ENCODE assay signal across 18 cellular contexts in genomic region chr7:134637934-134638719, GRCh38. TPM values are rescaled to one million over a fixed set of nuclear protein-coding genes. Genes with fewer than 3 reads are reported as not detected.
DNase-seq lines count a peak whose midpoint lies in the region; ATAC-seq and TF ChIP-seq lines count a peak whose summit lies in the region.
"Had no signal": no experiment of that assay in that cellular context is flagged by ENCODE, and none has a peak within 500 bp of the region (broad histone marks: within the 10 kb centered on the region; RNA-seq: fewer than 3 reads in every experiment).

No MANE protein-coding gene starts in this region.

- no peak overlapping the region for H3K27ac ChIP-seq in breast epithelium
- H3K27ac ChIP-seq in RWPE2 (ENCODE audit: poor library complexity, severe bottlenecking): no peak overlapping the region
- H3K27ac ChIP-seq in upper lobe of right lung: no peak overlapping the region
- no peak overlapping the region for H3K27ac ChIP-seq in colonic mucosa
- H3K27ac ChIP-seq: left ventricle myocardium inferior had no signal

- no peak overlapping the region for H3K4me3 ChIP-seq in breast epithelium
- H3K4me3 ChIP-seq in RWPE2 (ENCODE audit: severe bottlenecking): no peak overlapping the region
- H3K4me3 ChIP-seq in epithelial cell of esophagus (ENCODE audit: low read length): no peak overlapping the region
- no peak overlapping the region for H3K4me3 ChIP-seq in upper lobe of right lung
- no peak overlapping the region for H3K4me3 ChIP-seq in colonic mucosa
- H3K4me3 ChIP-seq: left ventricle myocardium inferior had no signal

- DNase-seq in MCF 10A (ENCODE audit: unreplicated experiment) (peak; percentile 86), breast epithelium (ENCODE audit: low spot score in 2 of 2) (no peak), RWPE2 (ENCODE audit: low spot score) (no peak), epithelial cell of esophagus (ENCODE audit: low read depth) (peak; percentile 92), upper lobe of right lung (no peak), globus pallidus (ENCODE audit: low spot score) (no peak), colonic mucosa (no peak)
- DNase-seq: COR-L47; EL; left ventricle myocardium inferior; NCI-H187; NCI-H446; NK-92 treated with Interleukin-12 subunit alpha and Interleukin-12 subunit beta, amount 100 ng/mL, for 24 hours had no signal

- no peaks in the 10 kb centered on the region for H3K36me3 Mint-ChIP-seq in MCF 10A (ENCODE audit: insufficient read depth, unreplicated experiment)
- H3K36me3 Mint-ChIP-seq: brain had no signal

- peaks cover 20% of the 10 kb centered on the region for H3K4me1 Mint-ChIP-seq in MCF 10A (ENCODE audit: insufficient read depth, unreplicated experiment)
- H3K4me1 Mint-ChIP-seq: brain had no signal

- POLR2A ChIA-PET in MCF 10A (lab: Yijun Ruan, JAX): interaction anchor here (10.7 kb wide), 1 partner anchor 9 kb away, joined by 75 read pairs; the partner anchor contains the start of gene BPGM

- peak overlapping the region; percentile 46 for H3K27ac Mint-ChIP-seq in MCF 10A (ENCODE audit: low read depth, unreplicated experiment)
- H3K27ac Mint-ChIP-seq: brain; dendritic cell treated with granulocyte-macrophage colony-stimulating factor and Interleukin-4, amounts not matched to agents 40 ng/mL and 50 ng/mL, for 4 days; stimulated activated naive CD8-positive, alpha-beta T cell treated with anti-CD3 and anti-CD28 coated beads, Interleukin-15, Interleukin-2, amounts not matched to agents 100 ng/mL and 50 ng/mL, for 24 hours had no signal

- no TSS peak for BruUV-seq in MCF 10A (replicated peaks; lab: Mats Ljungman, UMichigan)

- no peak overlapping the region for H3K9ac ChIP-seq in colonic mucosa (ENCODE audit: low read depth in 2 of 2, low read length in 2 of 2)

- intact Hi-C loops in MCF 10A (cut with micrococcal nuclease) (no loop called here), breast epithelium (cut with DNase I; ENCODE audit: low total_unique reads) (no loop called here), upper lobe of right lung (cut with DNase I) (no loop called here), colonic mucosa (cut with DNase I) (loop anchor here (10.0 kb wide), 1 partner anchor 317 kb away; no protein-coding TSS in a partner anchor)

- H3K27me3 Mint-ChIP-seq in MCF 10A (ENCODE audit: insufficient read depth, unreplicated experiment): no peaks in the 10 kb centered on the region
- H3K27me3 Mint-ChIP-seq: IgD-negative memory B cell; stimulated activated naive CD8-positive, alpha-beta T cell treated with anti-CD3 and anti-CD28 coated beads, Interleukin-15, Interleukin-2, amounts not matched to agents 100 ng/mL and 50 ng/mL, for 24 hours had no signal

- CTCF ChIA-PET in MCF 10A (lab: Yijun Ruan, JAX): interaction anchor here (0.8 to 1.2 kb wide), 3 partner anchors 8 to 13 kb away, joined by 3 read pairs; no protein-coding TSS in a partner anchor

- H3K27me3 ChIP-seq in breast epithelium: no peaks in the 10 kb centered on the region
- H3K27me3 ChIP-seq in RWPE2 (ENCODE audit: insufficient read depth, poor library complexity, severe bottlenecking): no peaks in the 10 kb centered on the region
- H3K27me3 ChIP-seq in upper lobe of right lung: no peaks in the 10 kb centered on the region
- no peaks in the 10 kb centered on the region for H3K27me3 ChIP-seq in colonic mucosa

- no peak overlapping the region for H3K4me3 Mint-ChIP-seq in MCF 10A (ENCODE audit: unreplicated experiment)
- H3K4me3 Mint-ChIP-seq: brain; dendritic cell treated with granulocyte-macrophage colony-stimulating factor and Interleukin-4, amounts not matched to agents 40 ng/mL and 50 ng/mL, for 4 days; IgD-negative memory B cell; stimulated activated naive CD8-positive, alpha-beta T cell treated with anti-CD3 and anti-CD28 coated beads, Interleukin-15, Interleukin-2, amounts not matched to agents 100 ng/mL and 50 ng/mL, for 24 hours had no signal

- no peaks in the 10 kb centered on the region for H3K9me3 Mint-ChIP-seq in MCF 10A (ENCODE audit: unreplicated experiment)
- H3K9me3 Mint-ChIP-seq: stimulated activated naive CD8-positive, alpha-beta T cell treated with anti-CD3 and anti-CD28 coated beads, Interleukin-15, Interleukin-2, amounts not matched to agents 100 ng/mL and 50 ng/mL, for 24 hours had no signal

- H3K4me1 ChIP-seq in breast epithelium (no peaks in the 10 kb centered on the region), RWPE2 (ENCODE audit: insufficient read depth, poor library complexity, severe bottlenecking) (peaks cover 6% of the 10 kb centered on the region), upper lobe of right lung (peaks cover 15% of the 10 kb centered on the region), colonic mucosa (no peaks in the 10 kb centered on the region)

- ATAC-seq in RWPE2 (ENCODE audit: low read depth): peak; percentile 73
- ATAC-seq in upper lobe of right lung: peak; percentile 77
- ATAC-seq: sciatic nerve had no signal

- H3K36me3 ChIP-seq in breast epithelium (no peaks in the 10 kb centered on the region), RWPE2 (ENCODE audit: low read depth) (no peaks in the 10 kb centered on the region), upper lobe of right lung (no peaks in the 10 kb centered on the region), colonic mucosa (no peaks in the 10 kb centered on the region)
- H3K36me3 ChIP-seq: left ventricle myocardium inferior had no signal

- no peak for TF ChIP-seq POLR2A in breast epithelium (IDR thresholded peaks at IDR 0.05)

- no peaks in the 10 kb centered on the region for H3K9me3 ChIP-seq in breast epithelium
- no peaks in the 10 kb centered on the region for H3K9me3 ChIP-seq in RWPE2 (ENCODE audit: severe bottlenecking)
- H3K9me3 ChIP-seq in upper lobe of right lung: no peaks in the 10 kb centered on the region
- H3K9me3 ChIP-seq in colonic mucosa: no peaks in the 10 kb centered on the region
- H3K9me3 ChIP-seq: left ventricle myocardium inferior had no signal

- TF ChIP-seq CTCF in MCF 10A (IDR thresholded peaks at IDR 0.05; ENCODE audit: unreplicated experiment) (no peak), breast epithelium (IDR thresholded peaks at IDR 0.05) (no peak), RWPE2 (IDR thresholded peaks at IDR 0.05; ENCODE audit: poor library complexity, severe bottlenecking) (no peak), epithelial cell of esophagus (IDR thresholded peaks at IDR 0.05; ENCODE audit: insufficient read depth, low read depth, low read length, missing control alignments) (no peak), upper lobe of right lung (IDR thresholded peaks at IDR 0.05) (no peak), colonic mucosa (IDR thresholded peaks at IDR 0.05) (no peak)

RNA-seq across cellular contexts. Expression of gene BPGM, which starts 8.5 kb away (rescaled TPM):
- total RNA-seq in MCF 10A (2022) (8.2 and 10.8 TPM in 2 replicates), breast epithelium (10 to 100 TPM; 12.3 to 18.7 (median 16.4) TPM), upper lobe of right lung (14.8 TPM), colonic mucosa (10 to 100 TPM; 10.5 to 10.6 TPM)

Comparison
In these comparisons a context has a peak if more than half of its experiments do, and no peak if none do; other contexts are left out.
1. DNase-seq: peak in MCF 10A (single experiment) and epithelial cell of esophagus (single experiment); none in breast epithelium (0 of 2), RWPE2 (single experiment), upper lobe of right lung (single experiment), globus pallidus (single experiment) and colonic mucosa (single experiment).